In genomic region chr17:34199932-34200534, GRCh38 we compare ENCODE assay signal across 1 cellular context.
TF ChIP-seq lines count a peak whose summit lies in the region.

No MANE protein-coding gene starts in this region.

TF ChIP-seq in HepG2, 621 proteins besides CTCF, POLR2A, EP300 and RAD21 (continued from another document):
- peak in 1 of 2 experiments; percentile 58; a peak in 1 of 4 replicates for TF ChIP-seq HMGXB4 (CRISPR knock-in tag; IDR thresholded peaks at IDR 0.05; ENCODE audit: borderline replicate concordance in 1 of 2, low read depth in 1 of 2)
- no peak for TF ChIP-seq DMTF1 (CRISPR knock-in tag; IDR thresholded peaks at IDR 0.05)
TF ChIP-seq in HepG2: peak in this region for 13.
